In the genomic region with DNA sequence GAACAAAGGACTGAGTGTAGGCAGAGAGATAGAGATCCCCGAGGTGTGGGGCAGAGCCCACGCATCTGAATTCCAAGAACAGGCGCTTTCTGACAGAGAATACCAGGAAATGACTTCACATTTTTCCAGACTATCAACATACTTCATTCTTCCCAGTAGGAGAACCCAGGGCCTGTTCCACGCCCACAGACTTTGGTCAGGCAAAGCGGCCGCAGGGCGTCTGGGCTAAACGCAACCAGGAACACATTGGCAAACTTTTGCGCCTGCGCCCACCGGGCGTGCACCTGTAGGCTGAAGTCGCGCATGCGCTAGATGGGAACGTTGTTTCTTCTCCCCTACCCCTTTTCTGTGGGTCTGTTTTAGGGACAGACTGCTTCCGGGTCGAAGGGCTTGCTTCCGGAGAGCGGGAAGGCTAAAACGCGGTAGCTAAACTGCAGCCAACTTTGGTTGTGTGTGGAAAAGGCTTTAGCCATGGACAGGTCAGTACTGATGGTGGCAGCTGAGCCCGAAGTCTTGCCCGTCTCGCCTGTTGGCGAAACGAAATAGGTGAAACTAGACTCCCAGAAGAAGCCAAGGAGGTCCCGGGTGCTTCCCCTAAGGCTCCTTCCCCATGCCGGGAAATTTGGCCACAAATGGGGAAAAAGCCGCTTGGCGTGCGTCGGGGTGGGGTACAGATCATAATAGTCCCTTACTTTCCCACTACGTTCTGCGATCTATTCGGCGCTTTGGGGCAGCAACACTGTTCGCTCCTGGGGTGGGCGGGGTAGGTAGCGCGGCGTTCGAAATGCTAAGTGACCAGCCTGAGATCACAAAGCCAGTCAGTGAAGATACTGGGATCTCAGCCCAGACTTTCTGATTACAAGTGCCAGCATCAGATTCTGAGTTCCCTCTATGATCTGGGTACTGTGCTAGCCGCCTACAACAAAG, we compare ENCODE assay signal across 1 cellular context.
TF ChIP-seq lines count a peak whose summit lies in the region.

TSS of gene NUP107 (plus strand) at position 384 of the 927 bp plus-strand sequence. CDS start at position 472, 88 bp downstream.

TF ChIP-seq in HEK293, 187 proteins besides CTCF, POLR2A, EP300 and RAD21 (continued from another document and continues in another):
- TF ChIP-seq, protein P1, sequence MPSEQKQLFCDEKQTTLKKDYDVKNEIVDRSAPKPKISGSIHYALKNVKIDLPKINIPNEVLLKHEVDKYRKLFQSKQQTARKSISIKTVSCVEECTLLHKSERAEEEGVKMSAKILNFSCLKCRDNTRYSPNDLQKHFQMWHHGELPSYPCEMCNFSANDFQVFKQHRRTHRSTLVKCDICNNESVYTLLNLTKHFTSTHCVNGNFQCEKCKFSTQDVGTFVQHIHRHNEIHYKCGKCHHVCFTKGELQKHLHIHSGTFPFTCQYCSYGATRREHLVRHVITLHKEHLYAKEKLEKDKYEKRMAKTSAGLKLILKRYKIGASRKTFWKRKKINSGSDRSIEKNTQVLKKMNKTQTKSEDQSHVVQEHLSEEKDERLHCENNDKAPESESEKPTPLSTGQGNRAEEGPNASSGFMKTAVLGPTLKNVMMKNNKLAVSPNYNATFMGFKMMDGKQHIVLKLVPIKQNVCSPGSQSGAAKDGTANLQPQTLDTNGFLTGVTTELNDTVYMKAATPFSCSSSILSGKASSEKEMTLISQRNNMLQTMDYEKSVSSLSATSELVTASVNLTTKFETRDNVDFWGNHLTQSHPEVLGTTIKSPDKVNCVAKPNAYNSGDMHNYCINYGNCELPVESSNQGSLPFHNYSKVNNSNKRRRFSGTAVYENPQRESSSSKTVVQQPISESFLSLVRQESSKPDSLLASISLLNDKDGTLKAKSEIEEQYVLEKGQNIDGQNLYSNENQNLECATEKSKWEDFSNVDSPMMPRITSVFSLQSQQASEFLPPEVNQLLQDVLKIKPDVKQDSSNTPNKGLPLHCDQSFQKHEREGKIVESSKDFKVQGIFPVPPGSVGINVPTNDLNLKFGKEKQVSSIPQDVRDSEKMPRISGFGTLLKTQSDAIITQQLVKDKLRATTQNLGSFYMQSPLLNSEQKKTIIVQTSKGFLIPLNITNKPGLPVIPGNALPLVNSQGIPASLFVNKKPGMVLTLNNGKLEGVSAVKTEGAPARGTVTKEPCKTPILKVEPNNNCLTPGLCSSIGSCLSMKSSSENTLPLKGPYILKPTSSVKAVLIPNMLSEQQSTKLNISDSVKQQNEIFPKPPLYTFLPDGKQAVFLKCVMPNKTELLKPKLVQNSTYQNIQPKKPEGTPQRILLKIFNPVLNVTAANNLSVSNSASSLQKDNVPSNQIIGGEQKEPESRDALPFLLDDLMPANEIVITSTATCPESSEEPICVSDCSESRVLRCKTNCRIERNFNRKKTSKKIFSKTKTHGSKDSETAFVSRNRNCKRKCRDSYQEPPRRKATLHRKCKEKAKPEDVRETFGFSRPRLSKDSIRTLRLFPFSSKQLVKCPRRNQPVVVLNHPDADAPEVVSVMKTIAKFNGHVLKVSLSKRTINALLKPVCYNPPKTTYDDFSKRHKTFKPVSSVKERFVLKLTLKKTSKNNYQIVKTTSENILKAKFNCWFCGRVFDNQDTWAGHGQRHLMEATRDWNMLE (tag by site-specific recombination; conservative IDR thresholded peaks at IDR 0.05; ENCODE audit: low read depth), result peak; percentile 98
- no peak for TF ChIP-seq ZNF202 (tag by site-specific recombination; IDR thresholded peaks at IDR 0.05; ENCODE audit: borderline replicate concordance)
- TF ChIP-seq ZFP41 (tag by site-specific recombination; IDR thresholded peaks at IDR 0.05; ENCODE audit: borderline replicate concordance), result no peak
- no peak for TF ChIP-seq ZNF600 (tag by site-specific recombination; IDR thresholded peaks at IDR 0.05)
- TF ChIP-seq ZNF514 (tag by site-specific recombination; IDR thresholded peaks at IDR 0.05), result no peak
- TF ChIP-seq, protein P2, sequence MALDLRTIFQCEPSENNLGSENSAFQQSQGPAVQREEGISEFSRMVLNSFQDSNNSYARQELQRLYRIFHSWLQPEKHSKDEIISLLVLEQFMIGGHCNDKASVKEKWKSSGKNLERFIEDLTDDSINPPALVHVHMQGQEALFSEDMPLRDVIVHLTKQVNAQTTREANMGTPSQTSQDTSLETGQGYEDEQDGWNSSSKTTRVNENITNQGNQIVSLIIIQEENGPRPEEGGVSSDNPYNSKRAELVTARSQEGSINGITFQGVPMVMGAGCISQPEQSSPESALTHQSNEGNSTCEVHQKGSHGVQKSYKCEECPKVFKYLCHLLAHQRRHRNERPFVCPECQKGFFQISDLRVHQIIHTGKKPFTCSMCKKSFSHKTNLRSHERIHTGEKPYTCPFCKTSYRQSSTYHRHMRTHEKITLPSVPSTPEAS (tag by site-specific recombination; IDR thresholded peaks at IDR 0.05), result peak; percentile 46; the same call in 1 of the 2 replicates
- no peak; the same call in 1 of the 2 replicates for TF ChIP-seq HOXD13 (CRISPR knock-in tag; IDR thresholded peaks at IDR 0.05; ENCODE audit: borderline replicate concordance)
- TF ChIP-seq ZNF501 (tag by site-specific recombination; IDR thresholded peaks at IDR 0.05), result peak; percentile 90
- TF ChIP-seq, protein P3, sequence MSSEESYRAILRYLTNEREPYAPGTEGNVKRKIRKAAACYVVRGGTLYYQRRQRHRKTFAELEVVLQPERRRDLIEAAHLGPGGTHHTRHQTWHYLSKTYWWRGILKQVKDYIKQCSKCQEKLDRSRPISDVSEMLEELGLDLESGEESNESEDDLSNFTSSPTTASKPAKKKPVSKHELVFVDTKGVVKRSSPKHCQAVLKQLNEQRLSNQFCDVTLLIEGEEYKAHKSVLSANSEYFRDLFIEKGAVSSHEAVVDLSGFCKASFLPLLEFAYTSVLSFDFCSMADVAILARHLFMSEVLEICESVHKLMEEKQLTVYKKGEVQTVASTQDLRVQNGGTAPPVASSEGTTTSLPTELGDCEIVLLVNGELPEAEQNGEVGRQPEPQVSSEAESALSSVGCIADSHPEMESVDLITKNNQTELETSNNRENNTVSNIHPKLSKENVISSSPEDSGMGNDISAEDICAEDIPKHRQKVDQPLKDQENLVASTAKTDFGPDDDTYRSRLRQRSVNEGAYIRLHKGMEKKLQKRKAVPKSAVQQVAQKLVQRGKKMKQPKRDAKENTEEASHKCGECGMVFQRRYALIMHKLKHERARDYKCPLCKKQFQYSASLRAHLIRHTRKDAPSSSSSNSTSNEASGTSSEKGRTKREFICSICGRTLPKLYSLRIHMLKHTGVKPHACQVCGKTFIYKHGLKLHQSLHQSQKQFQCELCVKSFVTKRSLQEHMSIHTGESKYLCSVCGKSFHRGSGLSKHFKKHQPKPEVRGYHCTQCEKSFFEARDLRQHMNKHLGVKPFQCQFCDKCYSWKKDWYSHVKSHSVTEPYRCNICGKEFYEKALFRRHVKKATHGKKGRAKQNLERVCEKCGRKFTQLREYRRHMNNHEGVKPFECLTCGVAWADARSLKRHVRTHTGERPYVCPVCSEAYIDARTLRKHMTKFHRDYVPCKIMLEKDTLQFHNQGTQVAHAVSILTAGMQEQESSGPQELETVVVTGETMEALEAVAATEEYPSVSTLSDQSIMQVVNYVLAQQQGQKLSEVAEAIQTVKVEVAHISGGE (tag by site-specific recombination; conservative IDR thresholded peaks at IDR 0.05; ENCODE audit: low read depth), result peak; percentile 99
- TF ChIP-seq, protein P4, sequence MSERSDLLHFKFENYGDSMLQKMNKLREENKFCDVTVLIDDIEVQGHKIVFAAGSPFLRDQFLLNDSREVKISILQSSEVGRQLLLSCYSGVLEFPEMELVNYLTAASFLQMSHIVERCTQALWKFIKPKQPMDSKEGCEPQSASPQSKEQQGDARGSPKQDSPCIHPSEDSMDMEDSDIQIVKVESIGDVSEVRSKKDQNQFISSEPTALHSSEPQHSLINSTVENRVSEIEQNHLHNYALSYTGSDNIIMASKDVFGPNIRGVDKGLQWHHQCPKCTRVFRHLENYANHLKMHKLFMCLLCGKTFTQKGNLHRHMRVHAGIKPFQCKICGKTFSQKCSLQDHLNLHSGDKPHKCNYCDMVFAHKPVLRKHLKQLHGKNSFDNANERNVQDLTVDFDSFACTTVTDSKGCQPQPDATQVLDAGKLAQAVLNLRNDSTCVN (tag by site-specific recombination; optimal IDR thresholded peaks at IDR 0.05), result peak; percentile 33
- no peak for TF ChIP-seq ZNF670 (tag by site-specific recombination; IDR thresholded peaks at IDR 0.05; ENCODE audit: low read depth)
- no peak for TF ChIP-seq MYNN (tag by site-specific recombination; IDR thresholded peaks at IDR 0.05; ENCODE audit: borderline replicate concordance)
- no peak for TF ChIP-seq ZSCAN23 (tag by site-specific recombination; IDR thresholded peaks at IDR 0.05)
- TF ChIP-seq PRDM4 (tag by site-specific recombination; IDR thresholded peaks at IDR 0.05), result no peak
- TF ChIP-seq ZSCAN30 (tag by site-specific recombination; IDR thresholded peaks at IDR 0.05), result peak; percentile 81
- peak; percentile 91; the same call in 1 of the 2 replicates for TF ChIP-seq TRIM28 (IDR thresholded peaks at IDR 0.05; ENCODE audit: borderline replicate concordance, low read length)
- TF ChIP-seq ZNF654 (tag by site-specific recombination; IDR thresholded peaks at IDR 0.05; ENCODE audit: low read depth), result no peak
- TF ChIP-seq ZNF18 (tag by site-specific recombination; IDR thresholded peaks at IDR 0.05), result no peak
- no peak for TF ChIP-seq ZBTB6 (tag by site-specific recombination; IDR thresholded peaks at IDR 0.05)
- TF ChIP-seq, protein P5, sequence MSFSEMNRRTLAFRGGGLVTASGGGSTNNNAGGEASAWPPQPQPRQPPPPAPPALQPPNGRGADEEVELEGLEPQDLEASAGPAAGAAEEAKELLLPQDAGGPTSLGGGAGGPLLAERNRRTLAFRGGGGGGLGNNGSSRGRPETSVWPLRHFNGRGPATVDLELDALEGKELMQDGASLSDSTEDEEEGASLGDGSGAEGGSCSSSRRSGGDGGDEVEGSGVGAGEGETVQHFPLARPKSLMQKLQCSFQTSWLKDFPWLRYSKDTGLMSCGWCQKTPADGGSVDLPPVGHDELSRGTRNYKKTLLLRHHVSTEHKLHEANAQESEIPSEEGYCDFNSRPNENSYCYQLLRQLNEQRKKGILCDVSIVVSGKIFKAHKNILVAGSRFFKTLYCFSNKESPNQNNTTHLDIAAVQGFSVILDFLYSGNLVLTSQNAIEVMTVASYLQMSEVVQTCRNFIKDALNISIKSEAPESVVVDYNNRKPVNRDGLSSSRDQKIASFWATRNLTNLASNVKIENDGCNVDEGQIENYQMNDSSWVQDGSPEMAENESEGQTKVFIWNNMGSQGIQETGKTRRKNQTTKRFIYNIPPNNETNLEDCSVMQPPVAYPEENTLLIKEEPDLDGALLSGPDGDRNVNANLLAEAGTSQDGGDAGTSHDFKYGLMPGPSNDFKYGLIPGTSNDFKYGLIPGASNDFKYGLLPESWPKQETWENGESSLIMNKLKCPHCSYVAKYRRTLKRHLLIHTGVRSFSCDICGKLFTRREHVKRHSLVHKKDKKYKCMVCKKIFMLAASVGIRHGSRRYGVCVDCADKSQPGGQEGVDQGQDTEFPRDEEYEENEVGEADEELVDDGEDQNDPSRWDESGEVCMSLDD (tag by site-specific recombination; IDR thresholded peaks at IDR 0.05), result no peak
- TF ChIP-seq ZNF404 (tag by site-specific recombination; IDR thresholded peaks at IDR 0.05), result no peak
- peak; percentile 87 for TF ChIP-seq ZBTB20 (tag by site-specific recombination; IDR thresholded peaks at IDR 0.05)
- no peak for TF ChIP-seq ZNF292 (tag by site-specific recombination; IDR thresholded peaks at IDR 0.05; ENCODE audit: borderline replicate concordance, low read depth)
- TF ChIP-seq ZBTB8A (tag by site-specific recombination; IDR thresholded peaks at IDR 0.05), result peak; percentile 100
